ENCODE assay signal across 18 cellular contexts in genomic region chr19:15372891-15373301, GRCh38.
"Had no signal": no experiment of that assay in that cellular context is flagged by ENCODE, and none has a peak within 500 bp of the region (broad histone marks: within the 10 kb centered on the region; RNA-seq: fewer than 3 reads in every experiment).

No MANE protein-coding gene starts in this region.

- H3K4me3 ChIP-seq: dorsolateral prefrontal cortex, right atrium auricular region had no signal

- H3K27ac Mint-ChIP-seq: activated CD4-positive, alpha-beta memory T cell treated with anti-CD3 and anti-CD28 coated beads, Interleukin-2, amount 10 ng/mL, durations not matched to agents 7 days and 5 days; activated naive CD8-positive, alpha-beta T cell treated with anti-CD3 and anti-CD28 coated beads for 36 hours; activated T-helper 17 cell treated with anti-CD3 and anti-CD28 coated beads, Interleukin-2, amount 50 U/mL, for 72 hours; natural killer cell; stimulated activated memory B cell treated with anti-CD40 and anti-IgM and Interleukin-4, amounts not matched to agents 10 μg/mL and 1 μg/mL and 100 μg/mL, for 72 hours; T-helper 2 cell treated with Interferon-gamma antibody and Interleukin-4, amounts not matched to agents 5 μg/mL and 100 μg/mL, for 36 hours; WTC11 had no signal

- H3K27me3 ChIP-seq: dorsolateral prefrontal cortex, foreskin keratinocyte, right atrium auricular region had no signal

- H3K27ac ChIP-seq: epithelial cell of prostate, foreskin keratinocyte had no signal

- H3K9me3 ChIP-seq: right atrium auricular region had no signal

- DNase-seq: activated CD4-positive, alpha-beta memory T cell treated with anti-CD3 and anti-CD28 coated beads, Interleukin-2, amount 10 ng/mL, durations not matched to agents 7 days and 5 days; activated CD4-positive, alpha-beta T cell treated with anti-CD3 and anti-CD28 coated beads for 4 hours; activated naive CD4-positive, alpha-beta T cell; activated naive CD8-positive, alpha-beta T cell treated with anti-CD3 and anti-CD28 coated beads for 36 hours; activated T-cell treated with anti-CD3 and anti-CD28 coated beads, Interleukin-2, amount 50 U/mL, for 1 hour; amniotic stem cell; dorsolateral prefrontal cortex; foreskin keratinocyte; mesendoderm; natural killer cell; small intestine; stimulated activated CD4-positive, alpha-beta T cell treated with anti-CD3 and anti-CD28 coated beads, Interleukin-4, amount 100 ng/mL, for 24 hours had no signal

- ATAC-seq: foreskin keratinocyte; natural killer cell; stimulated activated memory B cell treated with anti-CD40 and anti-IgM and Interleukin-4, amounts not matched to agents 10 μg/mL and 1 μg/mL and 100 μg/mL, for 72 hours; WTC11 had no signal

- H3K4me3 Mint-ChIP-seq: activated CD4-positive, alpha-beta memory T cell treated with anti-CD3 and anti-CD28 coated beads, Interleukin-2, amount 10 ng/mL, durations not matched to agents 7 days and 5 days; activated naive CD8-positive, alpha-beta T cell treated with anti-CD3 and anti-CD28 coated beads for 36 hours; activated T-helper 17 cell treated with anti-CD3 and anti-CD28 coated beads, Interleukin-2, amount 50 U/mL, for 72 hours; natural killer cell; stimulated activated memory B cell treated with anti-CD40 and anti-IgM and Interleukin-4, amounts not matched to agents 10 μg/mL and 1 μg/mL and 100 μg/mL, for 72 hours; T-helper 2 cell treated with Interferon-gamma antibody and Interleukin-4, amounts not matched to agents 5 μg/mL and 100 μg/mL, for 36 hours; WTC11 had no signal

- H3K9me3 Mint-ChIP-seq: activated CD4-positive, alpha-beta memory T cell treated with anti-CD3 and anti-CD28 coated beads, Interleukin-2, amount 10 ng/mL, durations not matched to agents 7 days and 5 days; activated naive CD8-positive, alpha-beta T cell treated with anti-CD3 and anti-CD28 coated beads for 36 hours; activated T-helper 17 cell treated with anti-CD3 and anti-CD28 coated beads, Interleukin-2, amount 50 U/mL, for 72 hours; natural killer cell; stimulated activated memory B cell treated with anti-CD40 and anti-IgM and Interleukin-4, amounts not matched to agents 10 μg/mL and 1 μg/mL and 100 μg/mL, for 72 hours; T-helper 2 cell treated with Interferon-gamma antibody and Interleukin-4, amounts not matched to agents 5 μg/mL and 100 μg/mL, for 36 hours; WTC11 had no signal

- H3K27me3 Mint-ChIP-seq: activated CD4-positive, alpha-beta memory T cell treated with anti-CD3 and anti-CD28 coated beads, Interleukin-2, amount 10 ng/mL, durations not matched to agents 7 days and 5 days; activated naive CD8-positive, alpha-beta T cell treated with anti-CD3 and anti-CD28 coated beads for 36 hours; activated T-helper 17 cell treated with anti-CD3 and anti-CD28 coated beads, Interleukin-2, amount 50 U/mL, for 72 hours; stimulated activated memory B cell treated with anti-CD40 and anti-IgM and Interleukin-4, amounts not matched to agents 10 μg/mL and 1 μg/mL and 100 μg/mL, for 72 hours had no signal

- H3K36me3 Mint-ChIP-seq: natural killer cell had no signal

- H3K4me1 ChIP-seq: foreskin keratinocyte had no signal
